10 cellular contexts compared by ENCODE assay signal in genomic region chr5:132475531-132475930, GRCh38. TPM values are rescaled to one million over a fixed set of nuclear protein-coding genes. Genes with fewer than 3 reads are reported as not detected.
A peak's percentile ranks its signal among the peaks of the same experiment; 100 is the strongest.
DNase-seq lines count a peak whose midpoint lies in the region; ATAC-seq and TF ChIP-seq lines count a peak whose summit lies in the region.
"Had no signal": no experiment of that assay in that cellular context is flagged by ENCODE, and none has a peak within 500 bp of the region (broad histone marks: within the 10 kb centered on the region; RNA-seq: fewer than 3 reads in every experiment).

No MANE protein-coding gene starts in this region.

- no peaks in the 10 kb centered on the region for H3K27me3 ChIP-seq in body of pancreas
- no peaks in the 10 kb centered on the region for H3K27me3 ChIP-seq in lung (ENCODE audit: control insufficient read depth, insufficient read depth)
- no peaks in the 10 kb centered on the region for H3K27me3 ChIP-seq in stomach smooth muscle (ENCODE audit: control insufficient read depth in 1 of 2, insufficient read depth in 2 of 2, low read length in 2 of 2)
- H3K27me3 ChIP-seq: left lung had no signal

- POLR2A ChIA-PET in activated B cell treated with CpG ODN at 0.5 μM for 24 hours (lab: Charles Lee) = interaction anchor here (5.3 to 13.4 kb wide), 3 partner anchors 13 to 51 kb away, joined by 42 to 286 read pairs (median 163); partner anchors contain the start of gene IRF1

- peaks cover 83% of the 10 kb centered on the region for H3K4me1 Mint-ChIP-seq in activated B cell treated with CpG ODN at 0.5 μM for 24 hours

- no peaks in the 10 kb centered on the region for H3K9me3 Mint-ChIP-seq in activated B cell treated with CpG ODN at 0.5 μM for 24 hours

- peak overlapping the region; percentile 1 to 72 for H3K9ac ChIP-seq in stomach smooth muscle (ENCODE audit: low read length in 2 of 2)

- H3K4me3 Mint-ChIP-seq in activated B cell treated with CpG ODN at 0.5 μM for 24 hours = no peak overlapping the region

- H3K36me3 Mint-ChIP-seq in activated B cell treated with CpG ODN at 0.5 μM for 24 hours (ENCODE audit: low read depth) = peaks cover 6% of the 10 kb centered on the region

- ATAC-seq in activated B cell treated with CpG ODN at 0.5 μM for 24 hours (ENCODE audit: low read depth) = no peak
- ATAC-seq in body of pancreas = peak; percentile 11
- no peak for ATAC-seq in lung (ENCODE audit: insufficient read depth, low FRiP score)
- ATAC-seq in HG03159 (IDR thresholded peaks at IDR 0.05; ENCODE audit: unreplicated experiment) = no peak
- ATAC-seq: esophagus mucosa, left lung had no signal

- H3K4me3 ChIP-seq in body of pancreas (no peak overlapping the region), lung (no peak overlapping the region), stomach smooth muscle (ENCODE audit: low read length in 2 of 2) (no peak overlapping the region), foreskin fibroblast (ENCODE audit: low read depth in 1 of 2, low read length in 2 of 2) (no peak overlapping the region)
- H3K4me3 ChIP-seq: left lung had no signal

- H3K27ac ChIP-seq in body of pancreas = peak overlapping the region in 2 of 4 donors; percentile 44 to 58
- peak overlapping the region; percentile 2 to 25 for H3K27ac ChIP-seq in lung (ENCODE audit: low read depth in 1 of 2, low read length in 1 of 2)
- peak overlapping the region; percentile 58 for H3K27ac ChIP-seq in stomach smooth muscle (ENCODE audit: low read length)

- H3K27me3 Mint-ChIP-seq in activated B cell treated with CpG ODN at 0.5 μM for 24 hours = no peaks in the 10 kb centered on the region

- H3K36me3 ChIP-seq in body of pancreas (replicated peaks in 1 of 2; ENCODE audit: insufficient read depth in 1 of 2, low read depth in 2 of 2) = no peaks in the 10 kb centered on the region
- H3K36me3 ChIP-seq in lung (ENCODE audit: control insufficient read depth in 2 of 2, insufficient read depth in 2 of 2, low read length in 2 of 2) = peaks cover 0 to 5% of the 10 kb centered on the region in 2 donors
- peaks cover 0 to 5% of the 10 kb centered on the region in 2 donors for H3K36me3 ChIP-seq in stomach smooth muscle (ENCODE audit: control insufficient read depth in 2 of 2, insufficient read depth in 2 of 2, low read length in 2 of 2)

- TF ChIP-seq POLR2A in body of pancreas (IDR thresholded peaks at IDR 0.05) = no peak

- no peak for DNase-seq in activated B cell treated with CpG ODN at 0.5 μM for 24 hours
- DNase-seq in body of pancreas = no peak
- no peak for DNase-seq in lung (ENCODE audit: low spot score)
- no peak for DNase-seq in NCI-H748 treated with DMSO at 0.1 percent for 48 hours (lab: John Stamatoyannopoulos, UW)
- no peak for DNase-seq in foreskin fibroblast
- DNase-seq: MV-4-11 had no signal

- WGBS in body of pancreas, 2 donors = 35 to 60% methylated on average over 4 to 7 of the region's 7 CpGs
- WGBS in lung, 2 donors = 82 to 89% methylated on average over 7 of the region's 7 CpGs

- H3K9me3 ChIP-seq in body of pancreas (no peaks in the 10 kb centered on the region), lung (ENCODE audit: control insufficient read depth in 2 of 2, insufficient read depth in 1 of 2, low read length in 1 of 2) (no peaks in the 10 kb centered on the region), stomach smooth muscle (ENCODE audit: control insufficient read depth in 2 of 2, low read length in 2 of 2) (no peaks in the 10 kb centered on the region)
- H3K9me3 ChIP-seq: left lung had no signal

- peak overlapping the region; percentile 79 for H3K27ac Mint-ChIP-seq in activated B cell treated with CpG ODN at 0.5 μM for 24 hours

- CTCF ChIA-PET in activated B cell treated with CpG ODN at 0.5 μM for 24 hours (lab: Charles Lee) = interaction anchor here (0.9 to 5.1 kb wide), 2 partner anchors 25 to 49 kb away, joined by 3 to 18 read pairs; no protein-coding TSS in a partner anchor

- peaks cover 30% of the 10 kb centered on the region for H3K4me1 ChIP-seq in body of pancreas
- peaks cover 0 to 20% of the 10 kb centered on the region in 2 donors for H3K4me1 ChIP-seq in lung (ENCODE audit: control insufficient read depth in 2 of 2, insufficient read depth in 2 of 2, low read length in 2 of 2)
- peaks cover 36% of the 10 kb centered on the region for H3K4me1 ChIP-seq in stomach smooth muscle (ENCODE audit: control insufficient read depth, insufficient read depth, low read length)

- TF ChIP-seq CTCF in activated B cell treated with CpG ODN at 0.5 μM for 24 hours (IDR thresholded peaks at IDR 0.05) = no peak
- no peak for TF ChIP-seq CTCF in body of pancreas (IDR thresholded peaks at IDR 0.05)
- TF ChIP-seq CTCF in lung (IDR thresholded peaks at IDR 0.05; ENCODE audit: control extremely low read depth, extremely low read depth) = no peak
- TF ChIP-seq CTCF in foreskin fibroblast (IDR thresholded peaks at IDR 0.05; ENCODE audit: low read depth, low read length) = no peak

- intact Hi-C loops in activated B cell treated with CpG ODN at 0.5 μM for 24 hours (cut with micrococcal nuclease) (no loop called here), body of pancreas (cut with DNase I) (no loop called here)

RNA-seq across cellular contexts. Expression of gene IRF1, which starts 15.0 kb away (rescaled TPM):
- total RNA-seq in activated B cell treated with CpG ODN at 0.5 μM for 24 hours = 126 and 134 TPM in 2 replicates
- 10 to 100 TPM; 12.2 to 15.5 TPM for total RNA-seq in body of pancreas
- total RNA-seq in lung = 10 to 100 TPM; 53.8 to 83.2 TPM
- 100 to 1,000 TPM in 1 of 2 donors, 10 to 100 TPM in 1; 32.9 to 141 TPM for polyA plus RNA-seq in lung
